Comparison of ENCODE assay signal across 18 cellular contexts in the genomic region with DNA sequence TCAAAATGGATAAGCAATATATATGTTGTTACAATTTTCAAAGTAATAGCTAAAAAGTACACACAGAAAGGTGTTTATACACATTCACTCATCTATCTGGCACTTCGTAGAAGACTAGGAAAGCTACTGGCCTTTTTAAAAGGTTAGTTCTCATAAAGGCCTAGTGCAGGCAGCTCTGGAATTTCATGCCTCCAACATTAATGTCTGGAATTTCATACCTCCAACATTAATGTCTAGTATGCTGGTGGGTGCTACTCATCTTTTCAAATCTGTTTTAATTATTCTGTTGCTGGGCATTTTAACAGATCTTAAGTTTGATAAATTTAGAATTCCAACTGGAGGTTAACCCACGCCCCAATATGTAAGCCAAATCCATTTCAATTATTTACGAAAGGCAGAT.
DNase-seq lines count a peak whose midpoint lies in the region; ATAC-seq, FAIRE-seq and TF ChIP-seq lines count a peak whose summit lies in the region.
"Had no signal": no experiment of that assay in that cellular context is flagged by ENCODE, and none has a peak within 500 bp of the region (broad histone marks: within the 10 kb centered on the region; RNA-seq: fewer than 3 reads in every experiment).

No MANE protein-coding gene starts in this region.

- H3K9me3 Mint-ChIP-seq in dendritic cell treated with granulocyte-macrophage colony-stimulating factor and Interleukin-4, amounts not matched to agents 40 ng/mL and 50 ng/mL, for 4 days, result peaks cover 8% of the 10 kb centered on the region
- H3K9me3 Mint-ChIP-seq: IgD-negative memory B cell had no signal

- peaks cover 66% of the 10 kb centered on the region for H3K4me1 Mint-ChIP-seq in dendritic cell treated with granulocyte-macrophage colony-stimulating factor and Interleukin-4, amounts not matched to agents 40 ng/mL and 50 ng/mL, for 4 days (ENCODE audit: low read depth)

- no peaks in the 10 kb centered on the region for H3K27me3 ChIP-seq in body of pancreas

- no peak overlapping the region for H3K4me3 ChIP-seq in body of pancreas
- H3K4me3 ChIP-seq: GM12878 had no signal

- intact Hi-C loops in dendritic cell treated with granulocyte-macrophage colony-stimulating factor and Interleukin-4, amounts not matched to agents 40 ng/mL and 50 ng/mL, for 4 days (cut with micrococcal nuclease), result loop anchor here (2.0 to 5.0 kb wide), 2 partner anchors 15 to 129 kb away; no protein-coding TSS in a partner anchor
- intact Hi-C loops in cardiac septum (cut with DNase I), result no loop called here
- intact Hi-C loops in body of pancreas (cut with DNase I), result no loop called here

- no peak for TF ChIP-seq POLR2A in body of pancreas (IDR thresholded peaks at IDR 0.05)

- no peaks in the 10 kb centered on the region for H3K36me3 ChIP-seq in body of pancreas (replicated peaks in 1 of 2; ENCODE audit: insufficient read depth in 1 of 2, low read depth in 2 of 2)

- 80 to 81% methylated on average over 3 of the region's 3 CpGs for WGBS in body of pancreas, 2 donors

- H3K36me3 Mint-ChIP-seq in dendritic cell treated with granulocyte-macrophage colony-stimulating factor and Interleukin-4, amounts not matched to agents 40 ng/mL and 50 ng/mL, for 4 days (ENCODE audit: low read depth), result peaks cover 16% of the 10 kb centered on the region

- H3K27ac Mint-ChIP-seq in dendritic cell treated with granulocyte-macrophage colony-stimulating factor and Interleukin-4, amounts not matched to agents 40 ng/mL and 50 ng/mL, for 4 days, result peak overlapping the region; percentile 81

- FAIRE-seq in GM19239 (lab: Jason Lieb, UNC), result peak; percentile 40
- FAIRE-seq: GM12878 had no signal

- no peaks in the 10 kb centered on the region for H3K4me1 ChIP-seq in body of pancreas

- TF ChIP-seq CTCF in body of pancreas (IDR thresholded peaks at IDR 0.05), result no peak

- H3K27me3 Mint-ChIP-seq in dendritic cell treated with granulocyte-macrophage colony-stimulating factor and Interleukin-4, amounts not matched to agents 40 ng/mL and 50 ng/mL, for 4 days, result no peaks in the 10 kb centered on the region
- H3K27me3 Mint-ChIP-seq: B cell, IgD-negative memory B cell had no signal

- H3K4me3 Mint-ChIP-seq in dendritic cell treated with granulocyte-macrophage colony-stimulating factor and Interleukin-4, amounts not matched to agents 40 ng/mL and 50 ng/mL, for 4 days, result no peak overlapping the region
- H3K4me3 Mint-ChIP-seq: B cell had no signal

- DNase-seq in EH (ENCODE audit: low read depth) (peak; percentile 56), GM19239 (ENCODE audit: insufficient read length, low spot score) (no peak), cardiac septum (ENCODE audit: low spot score) (no peak), cerebellum (ENCODE audit: low spot score) (no peak), body of pancreas (no peak)
- DNase-seq: GDM1, NCI-H2029, NCI-H446 treated with DMSO at 0.1 percent for 48 hours, NCI-H526 treated with DMSO at 0.1 percent for 48 hours, Right ventricle myocardium superior, RPMI8226 had no signal

- H3K27ac ChIP-seq in body of pancreas, result no peak overlapping the region
- H3K27ac ChIP-seq: KMS-11 had no signal

- no peaks in the 10 kb centered on the region for H3K9me3 ChIP-seq in body of pancreas

- ATAC-seq in body of pancreas (no peak), GM18868 (IDR thresholded peaks at IDR 0.05; ENCODE audit: unreplicated experiment) (no peak)
- ATAC-seq: GM12878, HCT116 had no signal
